ENCODE assay signal across 13 cellular contexts in genomic region chr5:158880514-158881001, GRCh38.
DNase-seq lines count a peak whose midpoint lies in the region; ATAC-seq and TF ChIP-seq lines count a peak whose summit lies in the region.
"Had no signal": no experiment of that assay in that cellular context is flagged by ENCODE, and none has a peak within 500 bp of the region (broad histone marks: within the 10 kb centered on the region; RNA-seq: fewer than 3 reads in every experiment).

No MANE protein-coding gene starts in this region.

- H3K4me2 ChIP-seq in DOHH2 (ENCODE audit: low read length) (peak overlapping the region; percentile 75), osteoblast (ENCODE audit: insufficient read depth, low read length) (no peak overlapping the region)

- H3F3A ChIP-seq in DOHH2 (ENCODE audit: control insufficient read depth, insufficient read depth): peaks cover 30% of the 10 kb centered on the region

- CTCF ChIA-PET in activated B cell treated with CpG ODN at 0.5 μM for 24 hours (lab: Charles Lee): interaction anchor here (0.7 to 2.6 kb wide), 9 partner anchors 11 to 226 kb away, joined by 3 to 19 read pairs (median 3); no protein-coding TSS in a partner anchor

- H3K4me1 ChIP-seq in DOHH2 (ENCODE audit: control insufficient read depth, low read length) (peaks cover 100% of the 10 kb centered on the region), osteoblast (ENCODE audit: insufficient read depth, low read length) (peaks cover 36% of the 10 kb centered on the region)
- H3K4me1 ChIP-seq: Caco-2 had no signal

- no peaks in the 10 kb centered on the region for H3K9me3 Mint-ChIP-seq in activated B cell treated with CpG ODN at 0.5 μM for 24 hours
- no peaks in the 10 kb centered on the region for H3K9me3 Mint-ChIP-seq in naive B cell

- no peak overlapping the region for H2AFZ ChIP-seq in osteoblast (ENCODE audit: low read length)

- ATAC-seq in HG02678 (IDR thresholded peaks at IDR 0.05; ENCODE audit: unreplicated experiment) (peak; percentile 24), activated B cell treated with CpG ODN at 0.5 μM for 24 hours (ENCODE audit: low read depth) (peak; percentile 28), naive B cell (ENCODE audit: low read depth in 2 of 2) (no peak), GM19324 (IDR thresholded peaks at IDR 0.05; ENCODE audit: low FRiP score, unreplicated experiment) (no peak)
- ATAC-seq: Panc1 had no signal

- H3K4me1 Mint-ChIP-seq in activated B cell treated with CpG ODN at 0.5 μM for 24 hours (peaks cover 95% of the 10 kb centered on the region), naive B cell (peaks cover 77 to 95% (median 93%) of the 10 kb centered on the region in 3 donors)

- POLR2A ChIA-PET in activated B cell treated with CpG ODN at 0.5 μM for 24 hours (lab: Charles Lee): interaction anchor here (0.6 to 3.7 kb wide), 23 partner anchors 17 to 225 kb away, joined by 3 to 48 read pairs (median 5); partner anchors contain the start of gene EBF1

- no peaks in the 10 kb centered on the region for H3K9me2 ChIP-seq in DOHH2 (replicated peaks; ENCODE audit: control insufficient read depth, low read length)

- H3K9me3 ChIP-seq in DOHH2 (ENCODE audit: control insufficient read depth, insufficient read depth, low read length): no peaks in the 10 kb centered on the region
- H3K9me3 ChIP-seq in osteoblast (ENCODE audit: low read depth, low read length): no peaks in the 10 kb centered on the region
- H3K9me3 ChIP-seq: Caco-2 had no signal

- H4K20me1 ChIP-seq in DOHH2 (ENCODE audit: control insufficient read depth, insufficient read depth, low read depth, low read length): no peaks in the 10 kb centered on the region
- peaks cover 2% of the 10 kb centered on the region for H4K20me1 ChIP-seq in osteoblast (ENCODE audit: insufficient read depth, low read length)

- H3K79me2 ChIP-seq in DOHH2 (ENCODE audit: control insufficient read depth, low read length) (peaks cover 60% of the 10 kb centered on the region), osteoblast (ENCODE audit: insufficient read depth, low read length) (peaks cover 56% of the 10 kb centered on the region)

- H3K36me3 ChIP-seq in DOHH2 (ENCODE audit: control insufficient read depth, low read length) (no peaks in the 10 kb centered on the region; the same call in 1 of the 2 replicates), osteoblast (ENCODE audit: insufficient read depth, low read length) (no peaks in the 10 kb centered on the region)
- H3K36me3 ChIP-seq: cardiac muscle cell had no signal

- intact Hi-C loops in activated B cell treated with CpG ODN at 0.5 μM for 24 hours (cut with micrococcal nuclease): loop anchor here (1.0 to 5.0 kb wide), 4 partner anchors 18 to 225 kb away; no protein-coding TSS in a partner anchor

- H3K27ac Mint-ChIP-seq in activated B cell treated with CpG ODN at 0.5 μM for 24 hours (peak overlapping the region; percentile 88), naive B cell (peak overlapping the region; percentile 28 to 93 (median 77))

- H3K36me3 Mint-ChIP-seq in activated B cell treated with CpG ODN at 0.5 μM for 24 hours (ENCODE audit: low read depth) (peaks cover 16% of the 10 kb centered on the region), naive B cell (no peaks in the 10 kb centered on the region)

- TF ChIP-seq CTCF in DOHH2 (IDR thresholded peaks at IDR 0.05; ENCODE audit: low read depth, low read length, poor library complexity, severe bottlenecking) (peak; percentile 67), activated B cell treated with CpG ODN at 0.5 μM for 24 hours (IDR thresholded peaks at IDR 0.05) (no peak), osteoblast (IDR thresholded peaks at IDR 0.05; ENCODE audit: extremely low read depth, low read depth, low read length) (no peak)

- H3K27me3 Mint-ChIP-seq in activated B cell treated with CpG ODN at 0.5 μM for 24 hours: no peaks in the 10 kb centered on the region
- no peaks in the 10 kb centered on the region for H3K27me3 Mint-ChIP-seq in naive B cell

- H3K27ac ChIP-seq in DOHH2 (ENCODE audit: low read depth, low read length) (peak overlapping the region; percentile 84), osteoblast (ENCODE audit: low read depth, low read length) (no peak overlapping the region)
- H3K27ac ChIP-seq: cardiac muscle cell had no signal

- H3K4me3 ChIP-seq in DOHH2 (ENCODE audit: low read length) (peak overlapping the region; percentile 58), osteoblast (ENCODE audit: insufficient read depth, low read length) (no peak overlapping the region)
- H3K4me3 ChIP-seq: cardiac muscle cell had no signal

- H3K27me3 ChIP-seq in DOHH2 (ENCODE audit: control insufficient read depth, low read length) (no peaks in the 10 kb centered on the region), osteoblast (ENCODE audit: insufficient read depth, low read length) (no peaks in the 10 kb centered on the region)
- H3K27me3 ChIP-seq: cardiac muscle cell had no signal

- peak overlapping the region; percentile 70 for H3K4me3 Mint-ChIP-seq in activated B cell treated with CpG ODN at 0.5 μM for 24 hours
- peak overlapping the region in 5 of 8 donors; percentile 3 to 56 (median 17) for H3K4me3 Mint-ChIP-seq in naive B cell

- DNase-seq in activated B cell treated with CpG ODN at 0.5 μM for 24 hours (no peak), naive B cell (no peak), SKM-1 (lab: John Stamatoyannopoulos, UW; ENCODE audit: unreplicated experiment) (no peak), NCI-H226 (no peak), osteoblast (ENCODE audit: insufficient read length, low spot score, missing footprints) (no peak)
- DNase-seq: activated T-cell treated with anti-CD3 and anti-CD28 coated beads, Interleukin-2, amount 50 U/mL, for 48 hours; Caco-2; stimulated activated CD8-positive, alpha-beta memory T cell treated with anti-CD3 and anti-CD28 coated beads, Interleukin-4, amount 100 ng/mL, for 48 hours had no signal

Comparison
In these comparisons a context has a peak if more than half of its experiments do, and no peak if none do; other contexts are left out.
1. ATAC-seq: peak in HG02678 (single experiment) and activated B cell treated with CpG ODN at 0.5 μM for 24 hours (single experiment); none in naive B cell (0 of 2) and GM19324 (single experiment).